ENCODE assay signal across 20 cellular contexts in genomic region chr18:63843008-63843407, GRCh38. TPM values are rescaled to one million over a fixed set of nuclear protein-coding genes. Genes with fewer than 3 reads are reported as not detected.
"Had no signal": no experiment of that assay in that cellular context is flagged by ENCODE, and none has a peak within 500 bp of the region (broad histone marks: within the 10 kb centered on the region; RNA-seq: fewer than 3 reads in every experiment).

No MANE protein-coding gene starts in this region.

- H3K36me3 ChIP-seq: gastroesophageal sphincter, neutrophil, thoracic aorta had no signal

- H3K4me3 Mint-ChIP-seq: activated T-helper 1 cell treated with anti-CD3 and anti-CD28 coated beads, Interleukin-12 subunit alpha, Interleukin-12 subunit beta, Interleukin-2, Interleukin-4 antibody, amounts not matched to agents 30 ng/mL and 10 ng/mL and 1 ng/mL, durations not matched to agents 14 hours and 24 hours and 36 hours; memory B cell; natural killer cell; stimulated activated effector memory CD8-positive, alpha-beta T cell treated with anti-CD3 and anti-CD28 coated beads, Interleukin-12 subunit alpha, Interleukin-12 subunit beta, amount 100 ng/mL, for 72 hours had no signal

- H3K27me3 ChIP-seq: hepatocyte, neutrophil had no signal

- H3K79me2 ChIP-seq: hepatocyte, parathyroid adenoma had no signal

- H3K4me3 ChIP-seq: gastroesophageal sphincter, hepatocyte, thoracic aorta had no signal

- H3K9ac ChIP-seq: parathyroid adenoma had no signal

- DNase-seq: activated CD4-positive, alpha-beta T cell treated with anti-CD3 and anti-CD28 coated beads, Interleukin-2, amount 50 U/mL, for 1 hour; activated naive CD4-positive, alpha-beta T cell treated with Interleukin-2 at 50 U/mL for 16 hours; aorta; cortex of kidney; effector CD4-positive, alpha-beta T cell; left ventricle myocardium superior; natural killer cell; stimulated activated CD4-positive, alpha-beta T cell treated with anti-CD3 and anti-CD28 coated beads, Interleukin-12 subunit alpha, Interleukin-12 subunit beta, amount 100 ng/mL, for 4 hours; stimulated activated CD4-positive, alpha-beta T cell treated with anti-CD3 and anti-CD28 coated beads, Interleukin-2, amount 100 ng/mL, for 24 hours had no signal

- H3K27ac Mint-ChIP-seq: activated T-helper 1 cell treated with anti-CD3 and anti-CD28 coated beads, Interleukin-12 subunit alpha, Interleukin-12 subunit beta, Interleukin-2, Interleukin-4 antibody, amounts not matched to agents 30 ng/mL and 10 ng/mL and 1 ng/mL, durations not matched to agents 14 hours and 24 hours and 36 hours; memory B cell; natural killer cell; stimulated activated effector memory CD8-positive, alpha-beta T cell treated with anti-CD3 and anti-CD28 coated beads, Interleukin-12 subunit alpha, Interleukin-12 subunit beta, amount 100 ng/mL, for 72 hours had no signal

- H3K36me3 Mint-ChIP-seq: memory B cell; natural killer cell; stimulated activated effector memory CD8-positive, alpha-beta T cell treated with anti-CD3 and anti-CD28 coated beads, Interleukin-12 subunit alpha, Interleukin-12 subunit beta, amount 100 ng/mL, for 72 hours had no signal

- H3K4me2 ChIP-seq: hepatocyte had no signal

- H3K4me1 Mint-ChIP-seq: memory B cell; natural killer cell; stimulated activated effector memory CD8-positive, alpha-beta T cell treated with anti-CD3 and anti-CD28 coated beads, Interleukin-12 subunit alpha, Interleukin-12 subunit beta, amount 100 ng/mL, for 72 hours had no signal

- H3K9me3 Mint-ChIP-seq: activated T-helper 1 cell treated with anti-CD3 and anti-CD28 coated beads, Interleukin-12 subunit alpha, Interleukin-12 subunit beta, Interleukin-2, Interleukin-4 antibody, amounts not matched to agents 30 ng/mL and 10 ng/mL and 1 ng/mL, durations not matched to agents 14 hours and 24 hours and 36 hours; memory B cell; natural killer cell; stimulated activated effector memory CD8-positive, alpha-beta T cell treated with anti-CD3 and anti-CD28 coated beads, Interleukin-12 subunit alpha, Interleukin-12 subunit beta, amount 100 ng/mL, for 72 hours had no signal

- H3K27ac ChIP-seq: gastroesophageal sphincter, hepatocyte, neutrophil, parathyroid adenoma, thoracic aorta had no signal

- H3K4me1 ChIP-seq: gastroesophageal sphincter, parathyroid adenoma had no signal

- ATAC-seq: activated CD4-positive, CD25-positive, alpha-beta regulatory T cell treated with anti-CD3 and anti-CD28 coated beads, Interleukin-2, amount 50 U/mL, for 24 hours; gastroesophageal sphincter; left ventricle myocardium superior; natural killer cell; stimulated activated effector memory CD8-positive, alpha-beta T cell treated with anti-CD3 and anti-CD28 coated beads, Interleukin-12 subunit alpha, Interleukin-12 subunit beta, amount 100 ng/mL, for 72 hours had no signal

- H3K9me3 ChIP-seq: gastroesophageal sphincter, neutrophil, thoracic aorta had no signal

- H2AFZ ChIP-seq: hepatocyte, parathyroid adenoma had no signal

RNA-seq across cellular contexts. Expression of gene SERPINB2, which starts 44.5 kb away (rescaled TPM):
- total RNA-seq: activated CD8-positive, alpha-beta memory T cell treated with anti-CD3 and anti-CD28 coated beads for 36 hours; activated T-helper 1 cell treated with anti-CD3 and anti-CD28 coated beads, Interleukin-12 subunit alpha, Interleukin-12 subunit beta, Interleukin-2, Interleukin-4 antibody, amounts not matched to agents 30 ng/mL and 10 ng/mL and 1 ng/mL, durations not matched to agents 14 hours and 24 hours and 36 hours; left ventricle myocardium superior; urinary bladder had no signal
- polyA plus RNA-seq: urinary bladder had no signal
